ENCODE assay signal across 24 cellular contexts in genomic region chr5:28400076-28400475, GRCh38.
"Had no signal": no experiment of that assay in that cellular context is flagged by ENCODE, and none has a peak within 500 bp of the region (broad histone marks: within the 10 kb centered on the region; RNA-seq: fewer than 3 reads in every experiment).

No MANE protein-coding gene starts in this region.

- FAIRE-seq: frontal cortex, kidney had no signal

- H3K4me1 Mint-ChIP-seq: activated CD4-positive, alpha-beta T cell treated with anti-CD3 and anti-CD28 coated beads, Interleukin-2, amount 10 ng/mL, durations not matched to agents 7 days and 5 days; activated naive CD8-positive, alpha-beta T cell treated with anti-CD3 and anti-CD28 coated beads, Interleukin-2, amount 10 ng/mL, durations not matched to agents 7 days and 5 days; naive thymus-derived CD8-positive, alpha-beta T cell; stimulated activated naive CD8-positive, alpha-beta T cell treated with anti-CD3 and anti-CD28 coated beads, Interleukin-15, amount 100 ng/mL, for 72 hours had no signal

- H3K36me3 ChIP-seq: brain microvascular endothelial cell, colonic mucosa, left lung, suprapubic skin, transverse colon had no signal

- H3K27ac Mint-ChIP-seq: activated CD4-positive, alpha-beta T cell treated with anti-CD3 and anti-CD28 coated beads, Interleukin-2, amount 10 ng/mL, durations not matched to agents 7 days and 5 days; activated CD8-positive, alpha-beta T cell treated with anti-CD3 and anti-CD28 coated beads, Interleukin-2, amount 10 ng/mL, durations not matched to agents 7 days and 5 days; activated naive CD8-positive, alpha-beta T cell treated with anti-CD3 and anti-CD28 coated beads, Interleukin-2, amount 10 ng/mL, durations not matched to agents 7 days and 5 days; activated T-cell treated with anti-CD3 and anti-CD28 coated beads, Interleukin-2, amount 50 U/mL, for 24 hours; activated T-helper 2 cell treated with anti-CD3 and anti-CD28 coated beads, Interferon-gamma antibody, Interleukin-2, Interleukin-4, amounts not matched to agents 10 μg/mL and 5 μg/mL and 100 μg/mL, durations not matched to agents 14 hours and 24 hours and 36 hours; naive thymus-derived CD8-positive, alpha-beta T cell; stimulated activated naive CD8-positive, alpha-beta T cell treated with anti-CD3 and anti-CD28 coated beads, Interleukin-15, amount 100 ng/mL, for 72 hours had no signal

- H3K4me3 Mint-ChIP-seq: activated CD4-positive, alpha-beta T cell treated with anti-CD3 and anti-CD28 coated beads, Interleukin-2, amount 10 ng/mL, durations not matched to agents 7 days and 5 days; activated CD8-positive, alpha-beta T cell treated with anti-CD3 and anti-CD28 coated beads, Interleukin-2, amount 10 ng/mL, durations not matched to agents 7 days and 5 days; activated naive CD8-positive, alpha-beta T cell treated with anti-CD3 and anti-CD28 coated beads, Interleukin-2, amount 10 ng/mL, durations not matched to agents 7 days and 5 days; activated T-cell treated with anti-CD3 and anti-CD28 coated beads, Interleukin-2, amount 50 U/mL, for 24 hours; naive thymus-derived CD8-positive, alpha-beta T cell; stimulated activated naive CD8-positive, alpha-beta T cell treated with anti-CD3 and anti-CD28 coated beads, Interleukin-15, amount 100 ng/mL, for 72 hours had no signal

- DNase-seq: activated CD4-positive, alpha-beta T cell treated with anti-CD3 and anti-CD28 coated beads, Interleukin-2, amount 10 ng/mL, durations not matched to agents 7 days and 5 days; activated CD8-positive, alpha-beta T cell treated with anti-CD3 and anti-CD28 coated beads, Interleukin-2, amount 10 ng/mL, durations not matched to agents 7 days and 5 days; activated naive CD4-positive, alpha-beta T cell treated with Interleukin-2 at 50 U/mL for 16 hours; activated naive CD8-positive, alpha-beta T cell treated with anti-CD3 and anti-CD28 coated beads, Interleukin-2, amount 10 ng/mL, durations not matched to agents 7 days and 5 days; activated T-cell treated with anti-CD3 and anti-CD28 coated beads, Interleukin-2, amount 50 U/mL, for 24 hours; brain microvascular endothelial cell; central memory CD4-positive, alpha-beta T cell; colonic mucosa; head of caudate nucleus; kidney; left lung; mammary epithelial cell; mucosa of descending colon; naive thymus-derived CD8-positive, alpha-beta T cell; occipital lobe; posterior cingulate gyrus; stimulated activated CD4-positive, alpha-beta T cell treated with anti-CD3 and anti-CD28 coated beads, Interleukin-2, amount 100 ng/mL, for 48 hours; stimulated activated naive CD8-positive, alpha-beta T cell treated with anti-CD3 and anti-CD28 coated beads, Interleukin-15, amount 100 ng/mL, for 72 hours; T-helper 1 cell; T-helper 9 cell; transverse colon had no signal

- H3K9me3 ChIP-seq: colonic mucosa, suprapubic skin, transverse colon had no signal

- H3K36me3 Mint-ChIP-seq: activated naive CD8-positive, alpha-beta T cell treated with anti-CD3 and anti-CD28 coated beads, Interleukin-2, amount 10 ng/mL, durations not matched to agents 7 days and 5 days; naive thymus-derived CD8-positive, alpha-beta T cell had no signal

- H3K4me1 ChIP-seq: colonic mucosa, left lung, suprapubic skin, transverse colon had no signal

- H3K27me3 Mint-ChIP-seq: activated CD4-positive, alpha-beta T cell treated with anti-CD3 and anti-CD28 coated beads, Interleukin-2, amount 10 ng/mL, durations not matched to agents 7 days and 5 days; activated naive CD8-positive, alpha-beta T cell treated with anti-CD3 and anti-CD28 coated beads, Interleukin-2, amount 10 ng/mL, durations not matched to agents 7 days and 5 days; activated T-cell treated with anti-CD3 and anti-CD28 coated beads, Interleukin-2, amount 50 U/mL, for 24 hours; naive thymus-derived CD8-positive, alpha-beta T cell; stimulated activated naive CD8-positive, alpha-beta T cell treated with anti-CD3 and anti-CD28 coated beads, Interleukin-15, amount 100 ng/mL, for 72 hours had no signal

- H3K27ac ChIP-seq: brain microvascular endothelial cell, colonic mucosa, left lung, suprapubic skin, transverse colon had no signal

- H3K27me3 ChIP-seq: brain microvascular endothelial cell, colonic mucosa, left lung, suprapubic skin, transverse colon had no signal

- H3K4me3 ChIP-seq: colonic mucosa, left lung, mucosa of descending colon, suprapubic skin, transverse colon had no signal
